Comparison of ENCODE assay signal across 12 cellular contexts in genomic region chr10:43402880-43403452, GRCh38. TPM values are rescaled to one million over a fixed set of nuclear protein-coding genes. Genes with fewer than 3 reads are reported as not detected.
DNase-seq lines count a peak whose midpoint lies in the region; ATAC-seq and TF ChIP-seq lines count a peak whose summit lies in the region.
"Had no signal": no experiment of that assay in that cellular context is flagged by ENCODE, and none has a peak within 500 bp of the region (broad histone marks: within the 10 kb centered on the region; RNA-seq: fewer than 3 reads in every experiment).

No MANE protein-coding gene starts in this region.

- no peak for DNase-seq in activated naive CD4-positive, alpha-beta T cell (lab: John Stamatoyannopoulos, UW)
- no peak for DNase-seq in epithelial cell of prostate (ENCODE audit: low read depth, low spot score)
- DNase-seq in type B pancreatic cell (ENCODE audit: extremely low spot score, unreplicated experiment): no peak
- DNase-seq in right cardiac atrium: no peak
- no peak for DNase-seq in GM10248 (ENCODE audit: extremely low spot score)
- DNase-seq: NCI-H2029 treated with DMSO at 0.1 percent for 48 hours had no signal

- POLR2A ChIA-PET in GM10248 (lab: Yijun Ruan, JAX): no interaction called here

- H3K27me3 ChIP-seq in SU-DHL-6 (ENCODE audit: low read length) (no peaks in the 10 kb centered on the region), right cardiac atrium (ENCODE audit: control insufficient read depth, insufficient read depth) (no peaks in the 10 kb centered on the region)

- peaks cover 9% of the 10 kb centered on the region for H3K4me1 ChIP-seq in right cardiac atrium (ENCODE audit: control insufficient read depth, insufficient read depth, low read length)

- H3K9me3 Mint-ChIP-seq in activated naive CD4-positive, alpha-beta T cell treated with anti-CD3 and anti-CD28 coated beads, Interleukin-2, amount 50 U/mL, for 24 hours: no peaks in the 10 kb centered on the region
- no peaks in the 10 kb centered on the region for H3K9me3 Mint-ChIP-seq in type B pancreatic cell

- H3K4me3 ChIP-seq in SU-DHL-6 (ENCODE audit: insufficient read depth, low read length, poor library complexity, severe bottlenecking) (peak overlapping the region; percentile 26), right cardiac atrium (ENCODE audit: low read length) (no peak overlapping the region)

- H3K36me3 ChIP-seq in SU-DHL-6 (ENCODE audit: low read length): peaks cover 31% of the 10 kb centered on the region

- 85% methylated on average over 7 of the region's 7 CpGs for WGBS in right cardiac atrium

- TF ChIP-seq CTCF in SU-DHL-6 (IDR thresholded peaks at IDR 0.05; ENCODE audit: insufficient read depth, low read length, poor library complexity, severe bottlenecking): no peak
- no peak for TF ChIP-seq CTCF in type B pancreatic cell (conservative IDR thresholded peaks at IDR 0.05)
- TF ChIP-seq CTCF in GM10248 (IDR thresholded peaks at IDR 0.05; ENCODE audit: control extremely low read depth, extremely low read depth, low read depth, missing control alignments): no peak

- H3K4me2 ChIP-seq in SU-DHL-6 (ENCODE audit: low read depth, low read length, poor library complexity, severe bottlenecking): peak overlapping the region; percentile 78

- peak overlapping the region; percentile 99 for H3K4me3 Mint-ChIP-seq in activated naive CD4-positive, alpha-beta T cell treated with anti-CD3 and anti-CD28 coated beads, Interleukin-2, amount 50 U/mL, for 24 hours
- peak overlapping the region; percentile 61 for H3K4me3 Mint-ChIP-seq in type B pancreatic cell

- H3K79me2 ChIP-seq in SU-DHL-6 (ENCODE audit: insufficient read depth, low read length): peaks cover 100% of the 10 kb centered on the region

- peaks cover 69% of the 10 kb centered on the region for H3F3A ChIP-seq in SU-DHL-6 (ENCODE audit: insufficient read depth)

- peak overlapping the region; percentile 100; the same call in 1 of the 2 replicates for H3K9ac ChIP-seq in SU-DHL-6 (ENCODE audit: low read length)

- H3K27me3 Mint-ChIP-seq in activated naive CD4-positive, alpha-beta T cell treated with anti-CD3 and anti-CD28 coated beads, Interleukin-2, amount 50 U/mL, for 24 hours: no peaks in the 10 kb centered on the region
- H3K27me3 Mint-ChIP-seq in type B pancreatic cell: no peaks in the 10 kb centered on the region

- H2AFZ ChIP-seq in SU-DHL-6 (ENCODE audit: low read depth, low read length, severe bottlenecking): no peak overlapping the region

- H3K36me3 Mint-ChIP-seq in activated naive CD4-positive, alpha-beta T cell treated with anti-CD3 and anti-CD28 coated beads, Interleukin-2, amount 50 U/mL, for 24 hours: peaks cover 24% of the 10 kb centered on the region
- H3K36me3 Mint-ChIP-seq in type B pancreatic cell: peaks cover 18% of the 10 kb centered on the region

- H4K20me1 ChIP-seq in SU-DHL-6 (ENCODE audit: low read depth, low read length): peaks cover 31% of the 10 kb centered on the region

- ATAC-seq in right cardiac atrium: no peak
- ATAC-seq in GM18858 (IDR thresholded peaks at IDR 0.05; ENCODE audit: unreplicated experiment): no peak

- peaks cover 63% of the 10 kb centered on the region for H3K4me1 Mint-ChIP-seq in activated naive CD4-positive, alpha-beta T cell treated with anti-CD3 and anti-CD28 coated beads, Interleukin-2, amount 50 U/mL, for 24 hours
- peaks cover 46% of the 10 kb centered on the region for H3K4me1 Mint-ChIP-seq in type B pancreatic cell (ENCODE audit: unreplicated experiment)

- H3K27ac Mint-ChIP-seq in activated naive CD4-positive, alpha-beta T cell treated with anti-CD3 and anti-CD28 coated beads, Interleukin-2, amount 50 U/mL, for 24 hours: peak overlapping the region; percentile 95
- peak overlapping the region; percentile 83 for H3K27ac Mint-ChIP-seq in type B pancreatic cell

- H3K27ac ChIP-seq in SU-DHL-6 (ENCODE audit: low read depth, low read length) (peak overlapping the region; percentile 15), epithelial cell of prostate (peak overlapping the region; percentile 38), right cardiac atrium (ENCODE audit: low read length) (no peak overlapping the region)

- H3K9me2 ChIP-seq in SU-DHL-6 (replicated peaks; ENCODE audit: insufficient read depth, low read length): no peaks in the 10 kb centered on the region

- H3K9me3 ChIP-seq in SU-DHL-6 (ENCODE audit: insufficient read depth, low read length) (no peaks in the 10 kb centered on the region), right cardiac atrium (ENCODE audit: control insufficient read depth, low read length) (no peaks in the 10 kb centered on the region)

- CTCF ChIA-PET in GM10248 (lab: Yijun Ruan, JAX): interaction anchor here (0.9 kb wide), 1 partner anchor 12 kb away, joined by 3 read pairs; no protein-coding TSS in a partner anchor

- intact Hi-C loops in right cardiac atrium (cut with DNase I): no loop called here

RNA-seq across cellular contexts. Expression of gene HNRNPF, which starts 6.0 kb away (rescaled TPM):
- total RNA-seq in type B pancreatic cell (ENCODE audit: low replicate concordance): 220 and 287 TPM in 2 replicates
- total RNA-seq in right cardiac atrium: 10 to 100 TPM; 67.2 to 93.4 (median 77.2) TPM
- 41.6 TPM for polyA plus RNA-seq in right cardiac atrium

RNA-seq across cellular contexts. Expression of gene FXYD4, which starts 31.5 kb away (rescaled TPM):
- total RNA-seq in type B pancreatic cell (ENCODE audit: low replicate concordance) (0.97 and 3.1 TPM in 2 replicates), right cardiac atrium (not detected)
- not detected for polyA plus RNA-seq in right cardiac atrium
- total RNA-seq: bronchial epithelial cell, HT1080, RPMI7951 had no signal

RNA-seq across cellular contexts. Expression of gene ZNF487, which starts 33.9 kb away (rescaled TPM):
- total RNA-seq in type B pancreatic cell (ENCODE audit: low replicate concordance) (3.5 and 6.4 TPM in 2 replicates), right cardiac atrium (1 to 10 TPM; 3.0 to 4.0 (median 3.4) TPM)
- polyA plus RNA-seq in right cardiac atrium: 4.2 TPM
